11 cellular contexts compared by ENCODE assay signal in genomic region chr16:24537474-24538337, GRCh38. TPM values are rescaled to one million over a fixed set of nuclear protein-coding genes. Genes with fewer than 3 reads are reported as not detected.
DNase-seq lines count a peak whose midpoint lies in the region; ATAC-seq, FAIRE-seq and TF ChIP-seq lines count a peak whose summit lies in the region.
"Had no signal": no experiment of that assay in that cellular context is flagged by ENCODE, and none has a peak within 500 bp of the region (broad histone marks: within the 10 kb centered on the region; RNA-seq: fewer than 3 reads in every experiment).

No MANE protein-coding gene starts in this region.

- BruUV-seq in MCF 10A (replicated peaks; lab: Mats Ljungman, UMichigan) (no TSS peak), mammary epithelial cell (replicated peaks; lab: Mats Ljungman, UMichigan) (no TSS peak), K562 (replicated peaks; lab: Mats Ljungman, UMichigan) (no TSS peak)

- in situ Hi-C loops in mammary epithelial cell (cut with MboI; ENCODE audit: low sequenced_read_pairs in 2 of 2) = no loop called here
- in situ Hi-C loops in K562 (cut with MboI) = no loop called here

- no peak for TF ChIP-seq POLR2A in NB4 (IDR thresholded peaks at IDR 0.05; ENCODE audit: extremely low read depth, insufficient read length)
- TF ChIP-seq POLR2A in K562 (conservative IDR thresholded peaks at IDR 0.05) = peak; percentile 83

- WGBS in mammary epithelial cell (ENCODE audit: low coverage, missing lambda C conversion rate) = 86% methylated on average over 16 of the region's 16 CpGs
- WGBS in K562 (ENCODE audit: insufficient coverage, low coverage, missing lambda C conversion rate) = 21% methylated on average over 16 of the region's 16 CpGs

- TF ChIP-seq RAD21 in K562 (CRISPR knock-in tag; conservative IDR thresholded peaks at IDR 0.05 in 1 of 2, IDR thresholded peaks at IDR 0.05 in 1 of 2) = no peak

- H3K27me3 Mint-ChIP-seq in MCF 10A (ENCODE audit: insufficient read depth, unreplicated experiment) = no peaks in the 10 kb centered on the region

- H3K27ac ChIP-seq in mammary epithelial cell (ENCODE audit: insufficient read depth, low read depth, low read length) (no peak overlapping the region), K562 (ENCODE audit: extremely low read depth, low read depth, low read length) (peak overlapping the region; percentile 58), osteoblast (ENCODE audit: low read depth, low read length) (no peak overlapping the region)

- CTCF ChIA-PET in MCF 10A (lab: Yijun Ruan, JAX) = interaction anchor here (0.6 to 1.9 kb wide), 11 partner anchors 9 to 644 kb away, joined by 3 to 12 read pairs (median 5); no protein-coding TSS in a partner anchor
- CTCF ChIA-PET in mammary epithelial cell (lab: Charles Lee; ENCODE audit: low non-redundant PET) = no interaction called here
- CTCF ChIA-PET in K562 (lab: Yijun Ruan, JAX; ENCODE audit: low intra/inter-chr PET ratio) = no interaction called here

- dilution Hi-C loops in mammary epithelial cell (cut with HindIII; ENCODE audit: low sequenced_read_pairs) = no loop called here

- H2AFZ ChIP-seq in mammary epithelial cell (ENCODE audit: low read depth, low read length) = no peak overlapping the region
- H2AFZ ChIP-seq in K562 (ENCODE audit: low read depth, low read length) = peak overlapping the region; percentile 97
- no peak overlapping the region for H2AFZ ChIP-seq in osteoblast (ENCODE audit: low read length)

- H3K79me2 ChIP-seq in mammary epithelial cell (ENCODE audit: insufficient read depth, low read length) = peaks cover 33% of the 10 kb centered on the region
- peaks cover 39% of the 10 kb centered on the region for H3K79me2 ChIP-seq in K562 (ENCODE audit: control insufficient read depth, insufficient read depth, low read length)
- peaks cover 33% of the 10 kb centered on the region for H3K79me2 ChIP-seq in osteoblast (ENCODE audit: insufficient read depth, low read length)

- H3K9me3 ChIP-seq in mammary epithelial cell (replicated peaks; ENCODE audit: insufficient read depth, low read length) (no peaks in the 10 kb centered on the region), K562 (replicated peaks; ENCODE audit: control insufficient read depth, insufficient read depth, low read depth, low read length) (no peaks in the 10 kb centered on the region), osteoblast (ENCODE audit: low read depth, low read length) (no peaks in the 10 kb centered on the region)
- H3K9me3 ChIP-seq: left lung had no signal

- no peak overlapping the region for H3K4me3 ChIP-seq in mammary epithelial cell (replicated peaks in 1 of 3; ENCODE audit: insufficient read depth in 1 of 3, low read depth in 2 of 3, low read length in 3 of 3)
- H3K4me3 ChIP-seq in NB4 (ENCODE audit: low read depth, low read length) = no peak overlapping the region
- H3K4me3 ChIP-seq in K562 = peak overlapping the region; percentile 93; the same call in 1 of the 2 replicates
- no peak overlapping the region for H3K4me3 ChIP-seq in osteoblast (ENCODE audit: insufficient read depth, low read length)

- peak overlapping the region; percentile 100 for H3K27ac Mint-ChIP-seq in MCF 10A (ENCODE audit: low read depth, unreplicated experiment)

- TF ChIP-seq EP300 in K562 (IDR thresholded peaks at IDR 0.05; ENCODE audit: low read length) = 0 out of 2 replicates have a peak, but pooled peaks have one; percentile 14

- H3K36me3 ChIP-seq in mammary epithelial cell (ENCODE audit: insufficient read depth, low read length) (no peaks in the 10 kb centered on the region), K562 (ENCODE audit: control insufficient read depth, insufficient read depth, low read length) (peaks cover 13% of the 10 kb centered on the region; the same call in 2 of the 3 replicates), osteoblast (ENCODE audit: insufficient read depth, low read length) (no peaks in the 10 kb centered on the region)
- H3K36me3 ChIP-seq: left lung had no signal

- POLR2A ChIA-PET in MCF 10A (lab: Yijun Ruan, JAX) = interaction anchor here (0.6 to 6.5 kb wide), 5 partner anchors 11 to 200 kb away, joined by 3 to 66 read pairs (median 4); no protein-coding TSS in a partner anchor
- POLR2A ChIA-PET in K562 (lab: Yijun Ruan, JAX) = interaction anchor here (6.4 kb wide), 1 partner anchor 14 kb away, joined by 71 read pairs; no protein-coding TSS in a partner anchor

- intact Hi-C loops in MCF 10A (cut with micrococcal nuclease) = no loop called here
- intact Hi-C loops in mammary epithelial cell (cut with micrococcal nuclease) = loop anchor here (2.0 kb wide), 1 partner anchor 13 kb away; no protein-coding TSS in a partner anchor
- intact Hi-C loops in K562 (cut with micrococcal nuclease) = no loop called here

- no peaks in the 10 kb centered on the region for H3K9me3 Mint-ChIP-seq in MCF 10A (ENCODE audit: unreplicated experiment)

- no peaks in the 10 kb centered on the region for H3K9me1 ChIP-seq in K562 (ENCODE audit: control insufficient read depth, insufficient read depth, low read length)

- H3K4me2 ChIP-seq in mammary epithelial cell (ENCODE audit: insufficient read depth, low read depth, low read length) = no peak overlapping the region
- peak overlapping the region; percentile 92 for H3K4me2 ChIP-seq in K562 (ENCODE audit: insufficient read depth, low read length)
- no peak overlapping the region for H3K4me2 ChIP-seq in osteoblast (ENCODE audit: insufficient read depth, low read length)

- peaks cover 10% of the 10 kb centered on the region for H3K4me1 ChIP-seq in mammary epithelial cell (ENCODE audit: insufficient read depth, low read length)
- H3K4me1 ChIP-seq in K562 (replicated peaks in 1 of 2; ENCODE audit: control insufficient read depth in 2 of 2, insufficient read depth in 2 of 2, low read length in 2 of 2) = peaks cover 2 to 17% of the 10 kb centered on the region in 2 experiments; a peak in 3 of 5 replicates
- H3K4me1 ChIP-seq in osteoblast (ENCODE audit: insufficient read depth, low read length) = peaks cover 14% of the 10 kb centered on the region

- peaks cover 29% of the 10 kb centered on the region for H3K36me3 Mint-ChIP-seq in MCF 10A (ENCODE audit: insufficient read depth, unreplicated experiment)

- H3K4me3 Mint-ChIP-seq in MCF 10A (ENCODE audit: unreplicated experiment) = no peak overlapping the region

- TF ChIP-seq CTCF in MCF 10A (IDR thresholded peaks at IDR 0.05; ENCODE audit: unreplicated experiment) (no peak), mammary epithelial cell (conservative IDR thresholded peaks at IDR 0.05 in 1 of 2, IDR thresholded peaks at IDR 0.05 in 1 of 2; ENCODE audit: extremely low read depth in 1 of 2, insufficient read depth in 1 of 2, low read depth in 1 of 2, low read length in 2 of 2) (no peak), NB4 (IDR thresholded peaks at IDR 0.05; ENCODE audit: low read depth, low read length) (no peak), K562 (IDR thresholded peaks at IDR 0.05 in 2 of 3, conservative IDR thresholded peaks at IDR 0.05 in 1 of 3; ENCODE audit: insufficient read depth in 2 of 3, low read depth in 1 of 3, low read length in 3 of 3) (no peak), osteoblast (IDR thresholded peaks at IDR 0.05; ENCODE audit: extremely low read depth, low read depth, low read length) (no peak)

- H3K27me3 ChIP-seq in mammary epithelial cell (ENCODE audit: insufficient read depth, low read length) (no peaks in the 10 kb centered on the region), K562 (ENCODE audit: control insufficient read depth in 2 of 2, insufficient read depth in 2 of 2, low read length in 2 of 2) (no peaks in the 10 kb centered on the region), osteoblast (ENCODE audit: insufficient read depth, low read length) (no peaks in the 10 kb centered on the region)
- H3K27me3 ChIP-seq: left lung had no signal

- peaks cover 6% of the 10 kb centered on the region for H3K4me1 Mint-ChIP-seq in MCF 10A (ENCODE audit: insufficient read depth, unreplicated experiment)

- H4K20me1 ChIP-seq in mammary epithelial cell (ENCODE audit: insufficient read depth, low read length) (peaks cover 8% of the 10 kb centered on the region), K562 (replicated peaks; ENCODE audit: control insufficient read depth, insufficient read depth, low read length) (peaks cover 21% of the 10 kb centered on the region), osteoblast (ENCODE audit: insufficient read depth, low read length) (peaks cover 28% of the 10 kb centered on the region)

- DNase-seq in MCF 10A (ENCODE audit: unreplicated experiment) (peak; percentile 9), mammary epithelial cell (no peak), NB4 (ENCODE audit: low read depth) (peak; percentile 39), K562 (ENCODE audit: extremely low read depth in 1 of 4, low spot score in 3 of 4) (peak; percentile 43 to 85 (median 67)), mesenteric fat pad (ENCODE audit: low spot score) (no peak), osteoblast (ENCODE audit: insufficient read length, low spot score, missing footprints) (no peak)
- no peak for DNase-seq in stimulated activated CD4-positive, alpha-beta T cell treated with anti-CD3 and anti-CD28 coated beads, Interleukin-2, amount 100 ng/mL, for 48 hours
- no peak for DNase-seq in stimulated activated CD4-positive, alpha-beta T cell treated with anti-CD3 and anti-CD28 coated beads, Interleukin-15, amount 100 ng/mL, for 24 hours
- DNase-seq: left lung, NCI-H1417 treated with DMSO at 0.1 percent for 48 hours, SW 1271 had no signal

- H3K9ac ChIP-seq in mammary epithelial cell (ENCODE audit: insufficient read depth, low read length) (no peak overlapping the region), K562 (ENCODE audit: insufficient read depth in 1 of 2, low read depth in 2 of 2, low read length in 2 of 2) (peak overlapping the region in 1 of 2 experiments; percentile 43; a peak in 1 of 4 replicates)

- FAIRE-seq in K562 (lab: Jason Lieb, UNC) = peak; percentile 89

- peak; percentile 32 for ATAC-seq in K562
- ATAC-seq: left lung had no signal

RNA-seq across cellular contexts. Expression of gene RBBP6, which starts 1.7 kb away (rescaled TPM):
- total RNA-seq in MCF 10A (2022) (50.1 and 57.3 TPM in 2 replicates), mammary epithelial cell (10 to 100 TPM; 33.0 to 40.4 TPM), K562 (2014; rRNA removed) (19.2 and 24.5 TPM in 2 replicates), K562 (2014; rRNA removed; fragmentation: Illumina TruSeq; extraction: Trizol) (40.2 and 43.0 TPM in 2 replicates), K562 (2015; rRNA removed; fragmentation: Illumina TruSeq; extraction: Trizol) (42.5 and 42.7 TPM in 2 replicates), K562 (2021) (61.0 and 63.4 TPM in 2 replicates), mesenteric fat pad (46.1 TPM), osteoblast (26.5 and 31.5 TPM in 2 replicates)
- polyA plus RNA-seq in mammary epithelial cell (15.8 TPM), K562 (2011; rRNA removed) (73.5 and 76.6 TPM in 2 replicates), K562 (2014; fragmentation: Illumina TruSeq; extraction: Trizol) (45.4 and 57.2 TPM in 2 replicates), K562 (2014; fragmentation: Nextera tagmentation; extraction: Ambion mirVana) (10 to 100 TPM; 21.9 to 25.6 TPM), K562 (2014; rRNA removed) (53.5 and 58.1 TPM in 2 replicates)
- polyA minus RNA-seq in mammary epithelial cell = 22.9 TPM
- total RNA-seq in K562 (2011; cell fraction: chromatin; rRNA removed; ENCODE audit: low replicate concordance) = 112 and 269 TPM in 2 replicates
- total RNA-seq in K562 (2011; cell fraction: nucleolus; rRNA removed) = 67.9 and 77.8 TPM in 2 replicates
- 144 and 226 TPM in 2 replicates for total RNA-seq in K562 (2011; cell fraction: nucleoplasm; rRNA removed)
- polyA plus RNA-seq in K562 (2011; cell fraction: cytosol; rRNA removed) = 14.9 and 20.6 TPM in 2 replicates
- 105 and 129 TPM in 2 replicates for polyA plus RNA-seq in K562 (2011; cell fraction: nucleus; rRNA removed)
- 36.1 and 39.9 TPM in 2 replicates for polyA plus RNA-seq in K562 (2012)
- polyA minus RNA-seq in K562 (2011; rRNA and poly(A)+ RNA removed) = 81.8 and 106 TPM in 2 replicates
- polyA minus RNA-seq in K562 (2011; cell fraction: cytosol; rRNA and poly(A)+ RNA removed) = 21.7 and 24.2 TPM in 2 replicates
- polyA minus RNA-seq in K562 (2011; cell fraction: nucleus; rRNA and poly(A)+ RNA removed) = 92.5 and 164 TPM in 2 replicates

Comparison
In these comparisons a context has a peak if more than half of its experiments do, and no peak if none do; other contexts are left out.
1. DNase-seq: peak in MCF 10A (single experiment), NB4 (single experiment) and K562 (4 of 4); none in mammary epithelial cell (single experiment), mesenteric fat pad (single experiment), stimulated activated CD4-positive, alpha-beta T cell treated with anti-CD3 and anti-CD28 coated beads, Interleukin-2, amount 100 ng/mL, for 48 hours (0 of 2), osteoblast (single experiment) and stimulated activated CD4-positive, alpha-beta T cell treated with anti-CD3 and anti-CD28 coated beads, Interleukin-15, amount 100 ng/mL, for 24 hours (single experiment).